ENCODE assay signal across 10 cellular contexts in the genomic region with DNA sequence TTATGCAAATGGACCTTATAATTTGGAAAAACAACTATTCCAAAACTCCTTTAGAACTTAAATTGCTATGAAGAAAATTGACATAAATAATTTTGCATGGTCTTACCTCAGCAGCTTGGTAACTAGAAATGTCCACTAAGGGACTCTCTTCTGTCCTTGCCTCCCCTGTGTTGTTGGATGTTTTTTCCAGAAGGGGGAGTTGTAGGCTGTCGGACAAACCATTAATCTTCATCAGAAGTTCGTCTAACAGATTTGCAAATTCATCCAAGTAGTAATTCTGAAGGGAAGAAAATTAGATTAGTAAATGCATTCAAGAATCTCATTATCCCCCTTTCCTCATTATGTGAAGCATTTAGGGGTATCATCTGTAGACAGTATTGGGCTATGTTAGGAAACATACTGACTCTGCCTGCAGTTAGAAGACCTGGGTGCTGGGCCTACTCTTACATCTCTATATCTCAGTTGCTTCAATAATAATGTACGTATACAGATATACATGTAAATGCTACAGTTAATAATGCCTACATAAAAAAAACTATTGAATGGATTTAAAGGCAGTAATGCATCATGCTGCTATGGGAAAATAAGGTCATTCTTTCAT.
A peak's percentile ranks its signal among the peaks of the same experiment; 100 is the strongest.
DNase-seq lines count a peak whose midpoint lies in the region; ATAC-seq and TF ChIP-seq lines count a peak whose summit lies in the region.
"Had no signal": no experiment of that assay in that cellular context is flagged by ENCODE, and none has a peak within 500 bp of the region (broad histone marks: within the 10 kb centered on the region; RNA-seq: fewer than 3 reads in every experiment).

No MANE protein-coding gene starts in this region.

- H3K9me3 Mint-ChIP-seq in activated CD4-positive, alpha-beta T cell treated with anti-CD3 and anti-CD28 coated beads, Interleukin-2, amount 10 ng/mL, durations not matched to agents 24 days and 14 days, result no peaks in the 10 kb centered on the region
- H3K9me3 Mint-ChIP-seq: activated naive CD4-positive, alpha-beta T cell treated with anti-CD3 and anti-CD28 coated beads for 36 hours had no signal

- DNase-seq in HFF-Myc (ENCODE audit: extremely low read depth, low read depth) (no peak), SKM-1 (lab: John Stamatoyannopoulos, UW; ENCODE audit: unreplicated experiment) (peak; percentile 37), left ventricle myocardium inferior (no peak), ecto neural progenitor cell (ENCODE audit: low spot score) (no peak)
- no peak for DNase-seq in activated CD4-positive, alpha-beta T cell treated with anti-CD3 and anti-CD28 coated beads, Interleukin-2, amount 10 ng/mL, durations not matched to agents 24 days and 14 days
- DNase-seq: activated naive CD4-positive, alpha-beta T cell treated with anti-CD3 and anti-CD28 coated beads for 36 hours; NCI-H1436 treated with DMSO at 0.1 percent for 48 hours had no signal

- no peaks in the 10 kb centered on the region for H3K9me3 ChIP-seq in left ventricle myocardium inferior (replicated peaks)

- H3K36me3 Mint-ChIP-seq in activated CD4-positive, alpha-beta T cell treated with anti-CD3 and anti-CD28 coated beads, Interleukin-2, amount 10 ng/mL, durations not matched to agents 24 days and 14 days (ENCODE audit: low read depth), result no peaks in the 10 kb centered on the region

- H3K27me3 ChIP-seq in left ventricle myocardium inferior (ENCODE audit: low read depth), result no peaks in the 10 kb centered on the region

- H3K4me3 ChIP-seq in HFF-Myc (replicated peaks; ENCODE audit: low read depth, low read length) (no peak overlapping the region), left ventricle myocardium inferior (no peak overlapping the region)

- H3K4me3 Mint-ChIP-seq in activated CD4-positive, alpha-beta T cell treated with anti-CD3 and anti-CD28 coated beads, Interleukin-2, amount 10 ng/mL, durations not matched to agents 24 days and 14 days, result no peak overlapping the region
- H3K4me3 Mint-ChIP-seq: activated naive CD4-positive, alpha-beta T cell treated with anti-CD3 and anti-CD28 coated beads for 36 hours had no signal

- H3K4me1 ChIP-seq in left ventricle myocardium inferior, result no peaks in the 10 kb centered on the region

- no peak overlapping the region for H3K27ac Mint-ChIP-seq in activated CD4-positive, alpha-beta T cell treated with anti-CD3 and anti-CD28 coated beads, Interleukin-2, amount 10 ng/mL, durations not matched to agents 24 days and 14 days
- H3K27ac Mint-ChIP-seq: activated naive CD4-positive, alpha-beta T cell treated with anti-CD3 and anti-CD28 coated beads for 36 hours had no signal

- no peak for ATAC-seq in GM18502 (IDR thresholded peaks at IDR 0.05; ENCODE audit: poor library complexity, unreplicated experiment)
- no peak for ATAC-seq in GM18867 (IDR thresholded peaks at IDR 0.05; ENCODE audit: unreplicated experiment)

- H3K4me1 Mint-ChIP-seq in activated CD4-positive, alpha-beta T cell treated with anti-CD3 and anti-CD28 coated beads, Interleukin-2, amount 10 ng/mL, durations not matched to agents 24 days and 14 days, result no peaks in the 10 kb centered on the region

- TF ChIP-seq CTCF in 22Rv1 (IDR thresholded peaks at IDR 0.05) (peak; percentile 61), HFF-Myc (IDR thresholded peaks at IDR 0.05; ENCODE audit: low read depth, low read length, missing control alignments) (peak; percentile 52), left ventricle myocardium inferior (IDR thresholded peaks at IDR 0.05; ENCODE audit: borderline replicate concordance) (peak; percentile 66)

- H3K36me3 ChIP-seq in left ventricle myocardium inferior, result no peaks in the 10 kb centered on the region

- peaks cover 1% of the 10 kb centered on the region for H3K27me3 Mint-ChIP-seq in activated CD4-positive, alpha-beta T cell treated with anti-CD3 and anti-CD28 coated beads, Interleukin-2, amount 10 ng/mL, durations not matched to agents 24 days and 14 days

- H3K27ac ChIP-seq in 22Rv1 (no peak overlapping the region), left ventricle myocardium inferior (replicated peaks) (no peak overlapping the region)

- intact Hi-C loops in left ventricle myocardium inferior (cut with micrococcal nuclease), result loop anchor here (10.0 kb wide), 1 partner anchor 348 kb away; no protein-coding TSS in a partner anchor
- intact Hi-C loops in activated CD4-positive, alpha-beta T cell treated with anti-CD3 and anti-CD28 coated beads, Interleukin-2, amount 10 ng/mL, durations not matched to agents 24 days and 14 days (cut with micrococcal nuclease), result no loop called here
